In genomic region chr20:32444474-32445220, GRCh38 we compare ENCODE assay signal across 17 cellular contexts.
A peak's percentile ranks its signal among the peaks of the same experiment; 100 is the strongest.
DNase-seq lines count a peak whose midpoint lies in the region; ATAC-seq and TF ChIP-seq lines count a peak whose summit lies in the region.
"Had no signal": no experiment of that assay in that cellular context is flagged by ENCODE, and none has a peak within 500 bp of the region (broad histone marks: within the 10 kb centered on the region; RNA-seq: fewer than 3 reads in every experiment).

No MANE protein-coding gene starts in this region.

- H3K4me2 ChIP-seq in PC-3 (ENCODE audit: low read length) (no peak overlapping the region), osteoblast (ENCODE audit: insufficient read depth, low read length) (no peak overlapping the region)

- no peaks in the 10 kb centered on the region for H3K4me1 ChIP-seq in PC-3 (ENCODE audit: insufficient read depth, low read length)
- H3K4me1 ChIP-seq in osteoblast (ENCODE audit: insufficient read depth, low read length), result peaks cover 4% of the 10 kb centered on the region
- H3K4me1 ChIP-seq in tibial artery, result peaks cover 0 to 28% (median 3%) of the 10 kb centered on the region in 4 donors
- H3K4me1 ChIP-seq: SJCRH30 had no signal

- H4K20me1 ChIP-seq in PC-3 (ENCODE audit: low read length), result no peaks in the 10 kb centered on the region
- H4K20me1 ChIP-seq in osteoblast (ENCODE audit: insufficient read depth, low read length), result peaks cover 57% of the 10 kb centered on the region

- H3K27me3 ChIP-seq in CD4-positive, alpha-beta T cell (ENCODE audit: control insufficient read depth, insufficient read depth, low read length), result no peaks in the 10 kb centered on the region
- no peaks in the 10 kb centered on the region for H3K27me3 ChIP-seq in PC-3 (ENCODE audit: low read length)
- no peaks in the 10 kb centered on the region for H3K27me3 ChIP-seq in osteoblast (ENCODE audit: insufficient read depth, low read length)
- H3K27me3 ChIP-seq in tibial artery, result no peaks in the 10 kb centered on the region
- H3K27me3 ChIP-seq: breast epithelium, SJCRH30 had no signal

- H3K9me3 ChIP-seq in CD4-positive, alpha-beta T cell (ENCODE audit: control insufficient read depth, low read length), result no peaks in the 10 kb centered on the region
- H3K9me3 ChIP-seq in PC-3 (ENCODE audit: low read length) (no peaks in the 10 kb centered on the region), osteoblast (ENCODE audit: low read depth, low read length) (no peaks in the 10 kb centered on the region), tibial artery (no peaks in the 10 kb centered on the region)
- H3K9me3 ChIP-seq: breast epithelium, psoas muscle, SJCRH30 had no signal

- TSS peak; percentile 18 for BruUV-seq in PC-3 (replicated peaks; lab: Mats Ljungman, UMichigan)

- no peaks in the 10 kb centered on the region for H3F3A ChIP-seq in PC-3 (ENCODE audit: low read length, unreplicated experiment)

- no peak for DNase-seq in CD4-positive, alpha-beta T cell
- DNase-seq in PC-3 (no peak), chondrocyte (ENCODE audit: low spot score) (no peak), osteoblast (ENCODE audit: insufficient read length, low spot score, missing footprints) (peak; percentile 45), tibial artery (no peak), activated gamma-delta T cell treated with Interleukin-2 at 50 U/mL for 16 hours (no peak)
- DNase-seq: hippocampal formation; KG1; NK-92 treated with Interleukin-12 subunit alpha and Interleukin-12 subunit beta, amount 100 ng/mL, for 24 hours; psoas muscle; SJCRH30; stimulated activated CD4-positive, alpha-beta T cell treated with anti-CD3 and anti-CD28 coated beads, Interleukin-2, amount 100 ng/mL, for 48 hours; stimulated activated naive CD4-positive, alpha-beta T cell had no signal

- no peak overlapping the region for H3K4me3 ChIP-seq in PC-3 (ENCODE audit: low read length)
- no peak overlapping the region for H3K4me3 ChIP-seq in osteoblast (ENCODE audit: insufficient read depth, low read length)
- H3K4me3 ChIP-seq in tibial artery, result no peak overlapping the region
- H3K4me3 ChIP-seq: breast epithelium, lung, psoas muscle, SJCRH30 had no signal

- H3K9me2 ChIP-seq in PC-3 (replicated peaks; ENCODE audit: low read length), result no peaks in the 10 kb centered on the region

- H2AFZ ChIP-seq in PC-3 (ENCODE audit: low read length) (no peak overlapping the region), osteoblast (ENCODE audit: low read length) (no peak overlapping the region)

- peaks cover 31% of the 10 kb centered on the region for H3K4me1 Mint-ChIP-seq in CD4-positive, alpha-beta T cell (ENCODE audit: low read depth)
- peaks cover 21% of the 10 kb centered on the region for H3K4me1 Mint-ChIP-seq in chondrocyte (ENCODE audit: low read depth)

- H3K36me3 Mint-ChIP-seq in CD4-positive, alpha-beta T cell (ENCODE audit: low read depth), result peaks cover 73% of the 10 kb centered on the region
- H3K36me3 Mint-ChIP-seq in chondrocyte (ENCODE audit: low read depth), result peaks cover 41% of the 10 kb centered on the region

- ATAC-seq in CD4-positive, alpha-beta T cell (ENCODE audit: poor library complexity), result no peak
- no peak for ATAC-seq in PC-3
- ATAC-seq in HG02678 (IDR thresholded peaks at IDR 0.05; ENCODE audit: unreplicated experiment), result no peak
- no peak for ATAC-seq in HG02938 (IDR thresholded peaks at IDR 0.05; ENCODE audit: unreplicated experiment)
- ATAC-seq: psoas muscle had no signal

- POLR2A ChIA-PET in CD4-positive, alpha-beta T cell (lab: Charles Lee), result interaction anchor here (0.9 to 1.5 kb wide), 4 partner anchors 28 to 59 kb away, joined by 3 to 5 read pairs (median 4); no protein-coding TSS in a partner anchor
- POLR2A ChIA-PET in PC-3 (lab: Charles Lee; ENCODE audit: unreplicated experiment), result no interaction called here

- H3K79me2 ChIP-seq in PC-3 (ENCODE audit: low read length) (no peaks in the 10 kb centered on the region), osteoblast (ENCODE audit: insufficient read depth, low read length) (peaks cover 21% of the 10 kb centered on the region)

- H3K27me3 Mint-ChIP-seq in CD4-positive, alpha-beta T cell, result no peaks in the 10 kb centered on the region
- H3K27me3 Mint-ChIP-seq in chondrocyte (ENCODE audit: low read depth), result no peaks in the 10 kb centered on the region

- no peaks in the 10 kb centered on the region for H3K9me3 Mint-ChIP-seq in CD4-positive, alpha-beta T cell
- no peaks in the 10 kb centered on the region for H3K9me3 Mint-ChIP-seq in chondrocyte (ENCODE audit: low read depth)

- TF ChIP-seq CTCF in CD4-positive, alpha-beta T cell (IDR thresholded peaks at IDR 0.05), result no peak
- TF ChIP-seq CTCF in PC-3 (conservative IDR thresholded peaks at IDR 0.05; ENCODE audit: low read depth, low read length) (no peak), chondrocyte (IDR thresholded peaks at IDR 0.05) (no peak), osteoblast (IDR thresholded peaks at IDR 0.05; ENCODE audit: extremely low read depth, low read depth, low read length) (no peak), tibial artery (IDR thresholded peaks at IDR 0.05) (no peak)

- CTCF ChIA-PET in CD4-positive, alpha-beta T cell (lab: Charles Lee), result interaction anchor here (0.5 kb wide), 1 partner anchor 1065 kb away, joined by 3 read pairs; no protein-coding TSS in a partner anchor
- CTCF ChIA-PET in PC-3 (lab: Charles Lee), result no interaction called here

- H3K36me3 ChIP-seq in PC-3 (ENCODE audit: low read depth, low read length), result peaks cover 7% of the 10 kb centered on the region; the same call in 1 of the 2 replicates
- peaks cover 46% of the 10 kb centered on the region for H3K36me3 ChIP-seq in osteoblast (ENCODE audit: insufficient read depth, low read length)
- H3K36me3 ChIP-seq in tibial artery, result peaks cover 6 to 40% (median 34%) of the 10 kb centered on the region in 3 donors
- H3K36me3 ChIP-seq: breast epithelium had no signal

- intact Hi-C loops in CD4-positive, alpha-beta T cell (cut with DNase I, micrococcal nuclease), result loop anchor here in 1 of 2 experiments (5.0 kb wide), 2 partner anchors 38 to 63 kb away; no protein-coding TSS in a partner anchor
- intact Hi-C loops in PC-3 (cut with micrococcal nuclease), result loop anchor here (10.0 kb wide), 1 partner anchor 110 kb away; no protein-coding TSS in a partner anchor
- intact Hi-C loops in tibial artery (cut with DNase I; ENCODE audit: low total_unique reads), result no loop called here

- no peak overlapping the region for H3K9ac ChIP-seq in PC-3 (ENCODE audit: low read length)

- no peak overlapping the region for H3K4me3 Mint-ChIP-seq in CD4-positive, alpha-beta T cell
- H3K4me3 Mint-ChIP-seq in chondrocyte (ENCODE audit: unreplicated experiment), result no peak overlapping the region

- peak overlapping the region; percentile 65 for H3K27ac Mint-ChIP-seq in CD4-positive, alpha-beta T cell
- peak overlapping the region; percentile 55 for H3K27ac Mint-ChIP-seq in chondrocyte (ENCODE audit: unreplicated experiment)

- no peak overlapping the region for H3K27ac ChIP-seq in CD4-positive, alpha-beta T cell (ENCODE audit: low read depth, low read length)
- H3K27ac ChIP-seq in PC-3 (ENCODE audit: low read length) (no peak overlapping the region), osteoblast (ENCODE audit: low read depth, low read length) (no peak overlapping the region), tibial artery (no peak overlapping the region)
- H3K27ac ChIP-seq: psoas muscle, SJCRH30 had no signal
